Comparison of ENCODE assay signal across 8 cellular contexts in genomic region chr6:135675862-135676261, GRCh38.
DNase-seq lines count a peak whose midpoint lies in the region; ATAC-seq and TF ChIP-seq lines count a peak whose summit lies in the region.

No MANE protein-coding gene starts in this region.

- H3K27ac ChIP-seq in CD4-positive, alpha-beta T cell (ENCODE audit: low read depth, low read length): no peak overlapping the region

- no peak overlapping the region for H3K27ac Mint-ChIP-seq in CD4-positive, alpha-beta T cell

- CTCF ChIA-PET in CD4-positive, alpha-beta T cell (lab: Charles Lee): interaction anchor here (0.9 to 1.9 kb wide), 2 partner anchors 234 to 551 kb away, joined by 4 to 6 read pairs; no protein-coding TSS in a partner anchor

- no peaks in the 10 kb centered on the region for H3K27me3 ChIP-seq in CD4-positive, alpha-beta T cell (ENCODE audit: control insufficient read depth, insufficient read depth, low read length)

- intact Hi-C loops in CD4-positive, alpha-beta T cell (cut with DNase I, micrococcal nuclease): loop anchor here (1.0 to 10.0 kb wide), 7 partner anchors 176 to 643 kb away; partner anchors contain the start of gene PDE7B (in 1 of the 2)

- H3K9me3 Mint-ChIP-seq in CD4-positive, alpha-beta T cell: no peaks in the 10 kb centered on the region

- H3K4me1 Mint-ChIP-seq in CD4-positive, alpha-beta T cell (ENCODE audit: low read depth): no peaks in the 10 kb centered on the region

- H3K9me3 ChIP-seq in CD4-positive, alpha-beta T cell (ENCODE audit: control insufficient read depth, low read length): no peaks in the 10 kb centered on the region

- H3K36me3 Mint-ChIP-seq in CD4-positive, alpha-beta T cell (ENCODE audit: low read depth): no peaks in the 10 kb centered on the region

- peak; percentile 89 for ATAC-seq in CD4-positive, alpha-beta T cell (ENCODE audit: poor library complexity)
- ATAC-seq in GM18868 (IDR thresholded peaks at IDR 0.05; ENCODE audit: unreplicated experiment) (peak; percentile 46), HG03354 (IDR thresholded peaks at IDR 0.05; ENCODE audit: poor library complexity, severe bottlenecking, unreplicated experiment) (no peak)

- TF ChIP-seq CTCF in CD4-positive, alpha-beta T cell (IDR thresholded peaks at IDR 0.05): peak; percentile 81

- peak in 8 of 10 experiments; percentile 6 to 38 (median 18) for DNase-seq in CD4-positive, alpha-beta T cell
- peak; percentile 69 for DNase-seq in NCI-H345 (lab: John Stamatoyannopoulos, UW)
- DNase-seq in activated CD8-positive, alpha-beta memory T cell treated with anti-CD3 and anti-CD28 coated beads, Interleukin-2, amount 50 U/mL, for 4 hours: peak; percentile 22
- DNase-seq in kidney glomerular epithelial cell (lab: John Stamatoyannopoulos, UW): peak; percentile 47
- no peak for DNase-seq in anterior cingulate cortex (lab: John Stamatoyannopoulos, UW)
- no peak for DNase-seq in stimulated activated CD8-positive, alpha-beta memory T cell treated with anti-CD3 and anti-CD28 coated beads, Interleukin-4, amount 100 ng/mL, for 48 hours

- POLR2A ChIA-PET in CD4-positive, alpha-beta T cell (lab: Charles Lee): no interaction called here

- H3K27me3 Mint-ChIP-seq in CD4-positive, alpha-beta T cell: no peaks in the 10 kb centered on the region

- H3K4me3 Mint-ChIP-seq in CD4-positive, alpha-beta T cell: no peak overlapping the region

Comparison
In these comparisons a context has a peak if more than half of its experiments do, and no peak if none do; other contexts are left out.
1. DNase-seq: peak in CD4-positive, alpha-beta T cell (8 of 10), NCI-H345 (single experiment), activated CD8-positive, alpha-beta memory T cell treated with anti-CD3 and anti-CD28 coated beads, Interleukin-2, amount 50 U/mL, for 4 hours (single experiment) and kidney glomerular epithelial cell (single experiment); none in anterior cingulate cortex (0 of 58) and stimulated activated CD8-positive, alpha-beta memory T cell treated with anti-CD3 and anti-CD28 coated beads, Interleukin-4, amount 100 ng/mL, for 48 hours (single experiment).